21 cellular contexts compared by ENCODE assay signal in genomic region chr7:132092106-132092505, GRCh38.
"Had no signal": no experiment of that assay in that cellular context is flagged by ENCODE, and none has a peak within 500 bp of the region (broad histone marks: within the 10 kb centered on the region; RNA-seq: fewer than 3 reads in every experiment).

No MANE protein-coding gene starts in this region.

- H3K4me1 ChIP-seq: body of pancreas, colonic mucosa, left ventricle myocardium inferior, right atrium auricular region had no signal

- H3K36me3 ChIP-seq: colonic mucosa, left ventricle myocardium inferior, right atrium auricular region had no signal

- DNase-seq: activated CD4-positive, alpha-beta memory T cell treated with anti-CD3 and anti-CD28 coated beads, Interleukin-2, amount 10 ng/mL, durations not matched to agents 7 days and 5 days; activated CD4-positive, alpha-beta T cell treated with anti-CD3 and anti-CD28 coated beads for 4 hours; activated gamma-delta T cell treated with Interleukin-2 at 50 U/mL for 16 hours; activated naive CD8-positive, alpha-beta T cell treated with anti-CD3 and anti-CD28 coated beads for 36 hours; activated T-cell treated with anti-CD3 and anti-CD28 coated beads, Interleukin-2, amount 50 U/mL, for 72 hours; amygdala; body of pancreas; caudate nucleus; colonic mucosa; effector CD4-positive, alpha-beta T cell; foreskin fibroblast; glutamatergic neuron; hypothalamus; kidney; left ventricle myocardium inferior; nephron progenitor cell; stimulated activated CD4-positive, alpha-beta T cell treated with anti-CD3 and anti-CD28 coated beads, Interleukin-4, amount 100 ng/mL, for 1 hour; stimulated activated naive CD8-positive, alpha-beta T cell treated with anti-CD3 and anti-CD28 coated beads, Interleukin-15, Interleukin-2, amounts not matched to agents 100 U/mL and 50 U/mL, for 24 hours had no signal

- ATAC-seq: activated T-cell treated with anti-CD3 and anti-CD28 coated beads, Interleukin-2, amount 50 U/mL, for 72 hours; body of pancreas; stimulated activated naive CD8-positive, alpha-beta T cell treated with anti-CD3 and anti-CD28 coated beads, Interleukin-15, Interleukin-2, amounts not matched to agents 100 U/mL and 50 U/mL, for 24 hours had no signal

- H3K27ac ChIP-seq: body of pancreas, colonic mucosa, left ventricle myocardium inferior, right atrium auricular region had no signal

- H3K4me3 ChIP-seq: body of pancreas, colonic mucosa, left ventricle myocardium inferior, right atrium auricular region had no signal

- H3K4me1 Mint-ChIP-seq: activated CD4-positive, alpha-beta memory T cell treated with anti-CD3 and anti-CD28 coated beads, Interleukin-2, amount 10 ng/mL, durations not matched to agents 7 days and 5 days; activated naive CD8-positive, alpha-beta T cell treated with anti-CD3 and anti-CD28 coated beads for 36 hours; nephron progenitor cell had no signal

- H3K36me3 Mint-ChIP-seq: activated naive CD8-positive, alpha-beta T cell treated with anti-CD3 and anti-CD28 coated beads for 36 hours; type B pancreatic cell had no signal

- H3K9me3 ChIP-seq: body of pancreas, colonic mucosa, left ventricle myocardium inferior, right atrium auricular region had no signal

- H3K4me3 Mint-ChIP-seq: activated CD4-positive, alpha-beta memory T cell treated with anti-CD3 and anti-CD28 coated beads, Interleukin-2, amount 10 ng/mL, durations not matched to agents 7 days and 5 days; activated naive CD8-positive, alpha-beta T cell treated with anti-CD3 and anti-CD28 coated beads for 36 hours; activated T-cell treated with anti-CD3 and anti-CD28 coated beads, Interleukin-2, amount 50 U/mL, for 72 hours; nephron progenitor cell; type B pancreatic cell had no signal

- H3K27me3 ChIP-seq: body of pancreas, colonic mucosa, right atrium auricular region had no signal

- H3K9me3 Mint-ChIP-seq: activated CD4-positive, alpha-beta memory T cell treated with anti-CD3 and anti-CD28 coated beads, Interleukin-2, amount 10 ng/mL, durations not matched to agents 7 days and 5 days; activated naive CD8-positive, alpha-beta T cell treated with anti-CD3 and anti-CD28 coated beads for 36 hours; activated T-cell treated with anti-CD3 and anti-CD28 coated beads, Interleukin-2, amount 50 U/mL, for 72 hours; nephron progenitor cell; type B pancreatic cell had no signal

- H3K27ac Mint-ChIP-seq: activated CD4-positive, alpha-beta memory T cell treated with anti-CD3 and anti-CD28 coated beads, Interleukin-2, amount 10 ng/mL, durations not matched to agents 7 days and 5 days; activated naive CD8-positive, alpha-beta T cell treated with anti-CD3 and anti-CD28 coated beads for 36 hours; activated T-cell treated with anti-CD3 and anti-CD28 coated beads, Interleukin-2, amount 50 U/mL, for 72 hours; nephron progenitor cell; progenitor cell of endocrine pancreas; type B pancreatic cell had no signal

- H3K27me3 Mint-ChIP-seq: activated CD4-positive, alpha-beta memory T cell treated with anti-CD3 and anti-CD28 coated beads, Interleukin-2, amount 10 ng/mL, durations not matched to agents 7 days and 5 days had no signal
